Comparison of ENCODE assay signal across 9 cellular contexts in genomic region chr3:187678869-187679268, GRCh38. TPM values are rescaled to one million over a fixed set of nuclear protein-coding genes. Genes with fewer than 3 reads are reported as not detected.
A peak's percentile ranks its signal among the peaks of the same experiment; 100 is the strongest.
DNase-seq lines count a peak whose midpoint lies in the region; ATAC-seq and TF ChIP-seq lines count a peak whose summit lies in the region.
"Had no signal": no experiment of that assay in that cellular context is flagged by ENCODE, and none has a peak within 500 bp of the region (broad histone marks: within the 10 kb centered on the region; RNA-seq: fewer than 3 reads in every experiment).

No MANE protein-coding gene starts in this region.

- H3K4me3 Mint-ChIP-seq in H9, result no peak overlapping the region
- H3K4me3 Mint-ChIP-seq in T-helper 2 cell treated with Interferon-gamma antibody and Interleukin-4, amounts not matched to agents 5 μg/mL and 100 μg/mL, for 36 hours, result no peak overlapping the region
- H3K4me3 Mint-ChIP-seq: natural killer cell had no signal

- no peak overlapping the region for H3K4ac ChIP-seq in H9 (ENCODE audit: low read depth, low read length)

- no peaks in the 10 kb centered on the region for H3K79me2 ChIP-seq in H9 (ENCODE audit: insufficient read depth, low read length)

- no peak overlapping the region for H3K14ac ChIP-seq in H9 (ENCODE audit: insufficient read depth, low read length)

- no peak overlapping the region for H3K4me2 ChIP-seq in H9 (ENCODE audit: insufficient read depth, insufficient read length, low read length)

- no peak overlapping the region for H2BK12ac ChIP-seq in H9 (ENCODE audit: insufficient read length, low read depth, low read length)

- H4K20me1 ChIP-seq in H9 (ENCODE audit: control insufficient read depth, insufficient read depth, insufficient read length), result no peaks in the 10 kb centered on the region

- H3K23me2 ChIP-seq in H9 (ENCODE audit: insufficient read length, low read depth, low read length, poor library complexity, severe bottlenecking), result no peaks in the 10 kb centered on the region

- H3K56ac ChIP-seq in H9 (ENCODE audit: insufficient read length, low read depth, low read length), result no peak overlapping the region

- no peaks in the 10 kb centered on the region for H3K4me1 ChIP-seq in H9 (ENCODE audit: insufficient read depth, low read length)
- no peaks in the 10 kb centered on the region for H3K4me1 ChIP-seq in adipocyte (ENCODE audit: control insufficient read depth, insufficient read depth, low read length)
- H3K4me1 ChIP-seq in right cardiac atrium (ENCODE audit: control insufficient read depth, insufficient read depth, low read length), result no peaks in the 10 kb centered on the region

- H4K8ac ChIP-seq in H9 (replicated peaks; ENCODE audit: insufficient read length, low read depth, low read length), result no peak overlapping the region

- H2BK20ac ChIP-seq in H9 (ENCODE audit: low read depth, low read length, poor library complexity, severe bottlenecking), result no peak overlapping the region

- DNase-seq in CMK (ENCODE audit: low read depth), result peak; percentile 3
- peak; percentile 64 for DNase-seq in H9
- DNase-seq in NCI-H524 treated with DMSO at 0.1 percent for 48 hours (lab: John Stamatoyannopoulos, UW), result peak; percentile 24
- peak; percentile 82 for DNase-seq in adipocyte (ENCODE audit: low read depth)
- peak in 2 of 3 donors; percentile 36 to 64 for DNase-seq in right cardiac atrium
- peak; percentile 68 for DNase-seq in sciatic nerve (ENCODE audit: low spot score)
- no peak for DNase-seq in T-helper 2 cell treated with Interferon-gamma antibody and Interleukin-4, amounts not matched to agents 5 μg/mL and 100 μg/mL, for 36 hours (ENCODE audit: low spot score)

- H3K27ac Mint-ChIP-seq in H9, result no peak overlapping the region
- H3K27ac Mint-ChIP-seq in T-helper 2 cell treated with Interferon-gamma antibody and Interleukin-4, amounts not matched to agents 5 μg/mL and 100 μg/mL, for 36 hours, result no peak overlapping the region
- H3K27ac Mint-ChIP-seq: natural killer cell had no signal

- TF ChIP-seq CTCF in H9 (conservative IDR thresholded peaks at IDR 0.05), result peak; percentile 87

- no peaks in the 10 kb centered on the region for H3K9me3 Mint-ChIP-seq in H9
- H3K9me3 Mint-ChIP-seq in T-helper 2 cell treated with Interferon-gamma antibody and Interleukin-4, amounts not matched to agents 5 μg/mL and 100 μg/mL, for 36 hours, result no peaks in the 10 kb centered on the region
- H3K9me3 Mint-ChIP-seq: natural killer cell had no signal

- intact Hi-C loops in right cardiac atrium (cut with DNase I) (loop anchor here in 3 of 4 donors (1.0 to 2.0 kb wide), 3 partner anchors 360 to 458 kb away; no protein-coding TSS in a partner anchor), sciatic nerve (cut with DNase I) (loop anchor here (5.0 kb wide), 1 partner anchor 362 kb away; no protein-coding TSS in a partner anchor)

- H4K5ac ChIP-seq in H9 (ENCODE audit: insufficient read length, low read depth, low read length), result no peak overlapping the region

- no peak overlapping the region for H3K18ac ChIP-seq in H9 (ENCODE audit: insufficient read length, low read depth, low read length)

- H3K23ac ChIP-seq in H9 (ENCODE audit: insufficient read length, low read depth, low read length), result no peak overlapping the region

- H3K27ac ChIP-seq in H9 (ENCODE audit: insufficient read length, low read depth, low read length) (no peak overlapping the region), right cardiac atrium (ENCODE audit: low read length) (no peak overlapping the region)

- H3K27me3 ChIP-seq in H9 (ENCODE audit: insufficient read depth, low read length) (no peaks in the 10 kb centered on the region), adipocyte (replicated peaks; ENCODE audit: control insufficient read depth, insufficient read depth, low read length) (peaks cover 4% of the 10 kb centered on the region), right cardiac atrium (ENCODE audit: control insufficient read depth, insufficient read depth) (peaks cover 3% of the 10 kb centered on the region)

- no peak overlapping the region for H2BK15ac ChIP-seq in H9 (ENCODE audit: low read depth, low read length)

- no peaks in the 10 kb centered on the region for H3K36me3 ChIP-seq in adipocyte (ENCODE audit: control insufficient read depth, insufficient read depth, low read length, severe bottlenecking)

- no CpG with 5 or more reads among the region's 4 CpGs for WGBS in H9 (ENCODE audit: extremely low coverage, insufficient read length, low lambda C conversion rate)
- 6% methylated on average over 4 of the region's 4 CpGs for WGBS in right cardiac atrium

- H3K36me3 Mint-ChIP-seq in H9 (ENCODE audit: insufficient read depth in 1 of 3, low read depth in 3 of 3), result no peaks in the 10 kb centered on the region
- no peaks in the 10 kb centered on the region for H3K36me3 Mint-ChIP-seq in T-helper 2 cell treated with Interferon-gamma antibody and Interleukin-4, amounts not matched to agents 5 μg/mL and 100 μg/mL, for 36 hours (ENCODE audit: low read depth)
- H3K36me3 Mint-ChIP-seq: natural killer cell had no signal

- no peak overlapping the region for H2AFZ ChIP-seq in H9 (ENCODE audit: low read length)

- no peak overlapping the region for H4K91ac ChIP-seq in H9 (ENCODE audit: insufficient read length, low read depth, low read length)

- ATAC-seq in right cardiac atrium (peak; percentile 76 to 85), sciatic nerve (peak; percentile 83), GM19324 (IDR thresholded peaks at IDR 0.05; ENCODE audit: low FRiP score, unreplicated experiment) (no peak)

- peaks cover 21% of the 10 kb centered on the region for H3K27me3 Mint-ChIP-seq in H9 (ENCODE audit: low read depth)
- peaks cover 43% of the 10 kb centered on the region for H3K27me3 Mint-ChIP-seq in T-helper 2 cell treated with Interferon-gamma antibody and Interleukin-4, amounts not matched to agents 5 μg/mL and 100 μg/mL, for 36 hours (ENCODE audit: low read depth)

- no peak overlapping the region for H2BK120ac ChIP-seq in H9 (ENCODE audit: low read depth, low read length, poor library complexity, severe bottlenecking)

- peaks cover 10 to 15% of the 10 kb centered on the region in 2 experiments for H3K4me1 Mint-ChIP-seq in H9
- peaks cover 1% of the 10 kb centered on the region for H3K4me1 Mint-ChIP-seq in T-helper 2 cell treated with Interferon-gamma antibody and Interleukin-4, amounts not matched to agents 5 μg/mL and 100 μg/mL, for 36 hours (ENCODE audit: low read depth)

- H3K79me1 ChIP-seq in H9 (ENCODE audit: insufficient read depth, low read depth, low read length, poor library complexity, severe bottlenecking), result no peaks in the 10 kb centered on the region

- H3K9me3 ChIP-seq in H9 (ENCODE audit: control insufficient read depth, low read depth, low read length), result no peaks in the 10 kb centered on the region
- H3K9me3 ChIP-seq in adipocyte (ENCODE audit: control insufficient read depth, low read length), result no peaks in the 10 kb centered on the region
- H3K9me3 ChIP-seq in right cardiac atrium (ENCODE audit: control insufficient read depth, low read length), result no peaks in the 10 kb centered on the region

- H3K9ac ChIP-seq in H9 (ENCODE audit: extremely low read depth, insufficient read length, low read length), result no peak overlapping the region
- H3K9ac ChIP-seq in adipocyte (ENCODE audit: low read length), result no peak overlapping the region

- H2AK5ac ChIP-seq in H9 (ENCODE audit: insufficient read length, low read length), result no peak overlapping the region

- H3K4me3 ChIP-seq in adipocyte (ENCODE audit: low read length), result no peak overlapping the region
- no peak overlapping the region for H3K4me3 ChIP-seq in right cardiac atrium (ENCODE audit: low read length)

- H3T11ph ChIP-seq in H9 (ENCODE audit: low read length), result no peak overlapping the region

- H2BK5ac ChIP-seq in H9 (ENCODE audit: insufficient read length, low read length), result no peak overlapping the region

RNA-seq across cellular contexts. Expression of gene SST, which starts 8.7 kb away (rescaled TPM):
- total RNA-seq in H9 (2021), result not detected in 2 replicates
- total RNA-seq in right cardiac atrium, result under 1 TPM in 1 of 4 donors, not detected in 3; 0.84 TPM
- polyA plus RNA-seq in right cardiac atrium, result 7.0 TPM
- not detected for total RNA-seq in sciatic nerve
- total RNA-seq: natural killer cell had no signal

RNA-seq across cellular contexts. Expression of gene RTP2, which starts 23.5 kb away (rescaled TPM):
- not detected in 2 replicates for total RNA-seq in H9 (2021)
- not detected for total RNA-seq in right cardiac atrium
- not detected for polyA plus RNA-seq in right cardiac atrium
- total RNA-seq in sciatic nerve, result not detected
- total RNA-seq: natural killer cell had no signal
